9 cellular contexts compared by ENCODE assay signal in genomic region chr15:39629906-39630305, GRCh38. TPM values are rescaled to one million over a fixed set of nuclear protein-coding genes. Genes with fewer than 3 reads are reported as not detected.
A peak's percentile ranks its signal among the peaks of the same experiment; 100 is the strongest.
DNase-seq lines count a peak whose midpoint lies in the region; ATAC-seq, FAIRE-seq and TF ChIP-seq lines count a peak whose summit lies in the region.
"Had no signal": no experiment of that assay in that cellular context is flagged by ENCODE, and none has a peak within 500 bp of the region (broad histone marks: within the 10 kb centered on the region; RNA-seq: fewer than 3 reads in every experiment).

No MANE protein-coding gene starts in this region.

- no peak overlapping the region for H4K91ac ChIP-seq in H9 (ENCODE audit: insufficient read length, low read depth, low read length)

- no peak overlapping the region for H2BK12ac ChIP-seq in H9 (ENCODE audit: insufficient read length, low read depth, low read length)

- CTCF ChIA-PET in activated CD8-positive, alpha-beta T cell treated with anti-CD3 and anti-CD28 coated beads, Interleukin-2, amount 10 ng/mL, durations not matched to agents 7 days and 5 days (lab: Charles Lee): interaction anchor here (0.7 to 4.1 kb wide), 11 partner anchors 12 to 545 kb away, joined by 3 to 28 read pairs (median 4); partner anchors contain the start of gene THBS1

- H3K27me3 Mint-ChIP-seq in activated CD8-positive, alpha-beta T cell treated with anti-CD3 and anti-CD28 coated beads, Interleukin-2, amount 10 ng/mL, durations not matched to agents 7 days and 5 days (ENCODE audit: low read depth): no peaks in the 10 kb centered on the region
- H3K27me3 Mint-ChIP-seq in H9 (ENCODE audit: low read depth): no peaks in the 10 kb centered on the region; the same call in 1 of the 2 replicates

- no peak overlapping the region for H2BK15ac ChIP-seq in H9 (ENCODE audit: low read depth, low read length)

- H3K4me1 ChIP-seq in BLaER1 treated with 17β-estradiol and CSF1 and Interleukin-3, amounts not matched to agents 10 nM and 100 nM: peaks cover 26 to 52% (median 33%) of the 10 kb centered on the region in 10 experiments
- no peaks in the 10 kb centered on the region for H3K4me1 ChIP-seq in H9 (ENCODE audit: insufficient read depth, low read length)
- H3K4me1 ChIP-seq in pancreas: peaks cover 0 to 6% (median 2%) of the 10 kb centered on the region in 3 donors

- H2BK5ac ChIP-seq in H9 (ENCODE audit: insufficient read length, low read length): no peak overlapping the region

- H3K27ac ChIP-seq in BLaER1 treated with 17β-estradiol and CSF1 and Interleukin-3, amounts not matched to agents 10 nM and 100 nM: peak overlapping the region in 3 of 11 experiments; percentile 23 to 53 (median 42); a peak in 4 of 22 replicates
- H3K27ac ChIP-seq in H9 (ENCODE audit: insufficient read length, low read depth, low read length): no peak overlapping the region
- no peak overlapping the region for H3K27ac ChIP-seq in pancreas
- H3K27ac ChIP-seq: ascending aorta had no signal

- no peak overlapping the region for H3K4me3 ChIP-seq in BLaER1 treated with 17β-estradiol and CSF1 and Interleukin-3, amounts not matched to agents 10 nM and 100 nM
- no peak overlapping the region for H3K4me3 ChIP-seq in LNCaP clone FGC (ENCODE audit: low read depth, low read length)
- H3K4me3 ChIP-seq in pancreas: no peak overlapping the region
- H3K4me3 ChIP-seq: ascending aorta had no signal

- H4K5ac ChIP-seq in H9 (ENCODE audit: insufficient read length, low read depth, low read length): no peak overlapping the region

- H2AFZ ChIP-seq in H9 (ENCODE audit: low read length): no peak overlapping the region

- no peak for ATAC-seq in activated CD8-positive, alpha-beta T cell treated with anti-CD3 and anti-CD28 coated beads, Interleukin-2, amount 10 ng/mL, durations not matched to agents 7 days and 5 days
- ATAC-seq in pancreas: no peak

- no peaks in the 10 kb centered on the region for H3K23me2 ChIP-seq in H9 (ENCODE audit: insufficient read length, low read depth, low read length, poor library complexity, severe bottlenecking)

- peak overlapping the region; percentile 30 to 66 (median 49); a peak in 18 of 22 replicates for H3K4me2 ChIP-seq in BLaER1 treated with 17β-estradiol and CSF1 and Interleukin-3, amounts not matched to agents 10 nM and 100 nM
- no peak overlapping the region for H3K4me2 ChIP-seq in H9 (ENCODE audit: insufficient read depth, insufficient read length, low read length)

- no peak overlapping the region for H3K4me3 Mint-ChIP-seq in activated CD8-positive, alpha-beta T cell treated with anti-CD3 and anti-CD28 coated beads, Interleukin-2, amount 10 ng/mL, durations not matched to agents 7 days and 5 days
- H3K4me3 Mint-ChIP-seq in H9: no peak overlapping the region

- POLR2A ChIA-PET in activated CD8-positive, alpha-beta T cell treated with anti-CD3 and anti-CD28 coated beads, Interleukin-2, amount 10 ng/mL, durations not matched to agents 7 days and 5 days (lab: Charles Lee): interaction anchor here (1.5 kb wide), 1 partner anchor 679 kb away, joined by 3 read pairs; no protein-coding TSS in a partner anchor

- no peak overlapping the region for H4K8ac ChIP-seq in H9 (replicated peaks; ENCODE audit: insufficient read length, low read depth, low read length)

- no peaks in the 10 kb centered on the region for H3K79me2 ChIP-seq in H9 (ENCODE audit: insufficient read depth, low read length)

- H3K18ac ChIP-seq in H9 (ENCODE audit: insufficient read length, low read depth, low read length): no peak overlapping the region

- H4K20me1 ChIP-seq in BLaER1 treated with 17β-estradiol and CSF1 and Interleukin-3, amounts not matched to agents 10 nM and 100 nM: no peaks in the 10 kb centered on the region
- H4K20me1 ChIP-seq in H9 (ENCODE audit: control insufficient read depth, insufficient read depth, insufficient read length): peaks cover 2% of the 10 kb centered on the region

- no peak overlapping the region for H3T11ph ChIP-seq in H9 (ENCODE audit: low read length)

- TF ChIP-seq POLR2A in GM12892 (IDR thresholded peaks at IDR 0.05; ENCODE audit: low read depth, low read length): no peak

- intact Hi-C loops in pancreas (cut with DNase I): no loop called here

- WGBS in H9 (ENCODE audit: extremely low coverage, insufficient read length, low lambda C conversion rate): no CpG with 5 or more reads among the region's 3 CpGs
- WGBS in pancreas, 2 donors: 87 to 92% methylated on average over 3 of the region's 3 CpGs

- peaks cover 43% of the 10 kb centered on the region for H3K36me3 Mint-ChIP-seq in activated CD8-positive, alpha-beta T cell treated with anti-CD3 and anti-CD28 coated beads, Interleukin-2, amount 10 ng/mL, durations not matched to agents 7 days and 5 days (ENCODE audit: low read depth)
- H3K36me3 Mint-ChIP-seq in H9 (ENCODE audit: insufficient read depth in 1 of 3, low read depth in 3 of 3): no peaks in the 10 kb centered on the region

- no peak overlapping the region for H2BK20ac ChIP-seq in H9 (ENCODE audit: low read depth, low read length, poor library complexity, severe bottlenecking)

- H3K9me3 Mint-ChIP-seq in activated CD8-positive, alpha-beta T cell treated with anti-CD3 and anti-CD28 coated beads, Interleukin-2, amount 10 ng/mL, durations not matched to agents 7 days and 5 days (ENCODE audit: insufficient read depth): no peaks in the 10 kb centered on the region
- H3K9me3 Mint-ChIP-seq in H9: peaks cover 2 to 3% of the 10 kb centered on the region in 2 experiments; a peak in 4 of 5 replicates

- no peaks in the 10 kb centered on the region for H3K79me1 ChIP-seq in H9 (ENCODE audit: insufficient read depth, low read depth, low read length, poor library complexity, severe bottlenecking)

- no peak for FAIRE-seq in GM12892 (lab: Jason Lieb, UNC)
- FAIRE-seq in pancreas (lab: Jason Lieb, UNC): no peak

- H3K27ac Mint-ChIP-seq in activated CD8-positive, alpha-beta T cell treated with anti-CD3 and anti-CD28 coated beads, Interleukin-2, amount 10 ng/mL, durations not matched to agents 7 days and 5 days: peak overlapping the region; percentile 86
- no peak overlapping the region for H3K27ac Mint-ChIP-seq in H9

- no peak overlapping the region for H3K9ac ChIP-seq in BLaER1 treated with 17β-estradiol and CSF1 and Interleukin-3, amounts not matched to agents 10 nM and 100 nM
- H3K9ac ChIP-seq in H9 (ENCODE audit: extremely low read depth, insufficient read length, low read length): no peak overlapping the region

- H3K27me3 ChIP-seq in BLaER1 treated with 17β-estradiol and CSF1 and Interleukin-3, amounts not matched to agents 10 nM and 100 nM: no peaks in the 10 kb centered on the region
- H3K27me3 ChIP-seq in H9 (ENCODE audit: insufficient read depth, low read length) (no peaks in the 10 kb centered on the region), pancreas (no peaks in the 10 kb centered on the region)
- H3K27me3 ChIP-seq: ascending aorta had no signal

- H2AK5ac ChIP-seq in H9 (ENCODE audit: insufficient read length, low read length): no peak overlapping the region

- peak; percentile 92 for DNase-seq in LNCaP clone FGC (ENCODE audit: low read depth)
- no peak for DNase-seq in activated CD8-positive, alpha-beta T cell treated with anti-CD3 and anti-CD28 coated beads, Interleukin-2, amount 10 ng/mL, durations not matched to agents 7 days and 5 days
- peak; percentile 62 for DNase-seq in iris pigment epithelial cell (ENCODE audit: low read depth)
- DNase-seq in GM12892 (ENCODE audit: insufficient read length): no peak
- no peak for DNase-seq in H9
- no peak for DNase-seq in NCI-H1930 (lab: John Stamatoyannopoulos, UW)
- DNase-seq in pancreas: no peak

- no peak overlapping the region for H3K14ac ChIP-seq in H9 (ENCODE audit: insufficient read depth, low read length)

- peaks cover 66% of the 10 kb centered on the region for H3K4me1 Mint-ChIP-seq in activated CD8-positive, alpha-beta T cell treated with anti-CD3 and anti-CD28 coated beads, Interleukin-2, amount 10 ng/mL, durations not matched to agents 7 days and 5 days (ENCODE audit: low read depth)
- H3K4me1 Mint-ChIP-seq in H9: peaks cover 3 to 4% of the 10 kb centered on the region in 2 experiments; a peak in 2 of 4 replicates

- H3K56ac ChIP-seq in H9 (ENCODE audit: insufficient read length, low read depth, low read length): no peak overlapping the region

- no peak overlapping the region for H2BK120ac ChIP-seq in H9 (ENCODE audit: low read depth, low read length, poor library complexity, severe bottlenecking)

- no peaks in the 10 kb centered on the region for H3K36me3 ChIP-seq in BLaER1 treated with 17β-estradiol and CSF1 and Interleukin-3, amounts not matched to agents 10 nM and 100 nM
- H3K36me3 ChIP-seq in pancreas: no peaks in the 10 kb centered on the region
- H3K36me3 ChIP-seq: ascending aorta had no signal

- TF ChIP-seq CTCF in LNCaP clone FGC (IDR thresholded peaks at IDR 0.05; ENCODE audit: control insufficient read depth, extremely low read depth, insufficient read depth) (no peak), H9 (conservative IDR thresholded peaks at IDR 0.05) (no peak), pancreas (IDR thresholded peaks at IDR 0.05) (no peak)

- no peak overlapping the region for H3K23ac ChIP-seq in H9 (ENCODE audit: insufficient read length, low read depth, low read length)

- H3K4ac ChIP-seq in H9 (ENCODE audit: low read depth, low read length): no peak overlapping the region

- H3K9me3 ChIP-seq in BLaER1 treated with 17β-estradiol and CSF1 and Interleukin-3, amounts not matched to agents 10 nM and 100 nM (replicated peaks in 1 of 11): peaks cover 0 to 19% (median 13%) of the 10 kb centered on the region in 11 experiments; a peak in 17 of 22 replicates
- H3K9me3 ChIP-seq in H9 (ENCODE audit: control insufficient read depth, low read depth, low read length) (no peaks in the 10 kb centered on the region), pancreas (no peaks in the 10 kb centered on the region)
- H3K9me3 ChIP-seq: ascending aorta had no signal

RNA-seq across cellular contexts. Expression of gene THBS1, which starts 49.0 kb away (rescaled TPM):
- total RNA-seq in activated CD8-positive, alpha-beta T cell treated with anti-CD3 and anti-CD28 coated beads, Interleukin-2, amount 10 ng/mL, durations not matched to agents 7 days and 5 days: 1 to 10 TPM in 1 of 2 experiments, under 1 TPM in 1; 0.87 to 1.2 TPM
- polyA plus RNA-seq in GM12892 (2012; ENCODE audit: missing spikeins): 0.23 TPM
- total RNA-seq in H9 (2021) (67.7 and 72.1 TPM in 2 replicates), pancreas (100 to 1,000 TPM in 2 of 6 donors, 10 to 100 TPM in 4; 31.1 to 176 (median 77.9) TPM)
- polyA plus RNA-seq in pancreas: 10 to 100 TPM; 14.0 to 16.7 TPM

Comparison
In these comparisons a context has a peak if more than half of its experiments do, and no peak if none do; other contexts are left out.
1. DNase-seq: peak in LNCaP clone FGC (single experiment) and iris pigment epithelial cell (single experiment); none in activated CD8-positive, alpha-beta T cell treated with anti-CD3 and anti-CD28 coated beads, Interleukin-2, amount 10 ng/mL, durations not matched to agents 7 days and 5 days (single experiment), GM12892 (single experiment), H9 (single experiment), NCI-H1930 (0 of 2) and pancreas (0 of 6).
2. RNA of gene THBS1, which starts 49.0 kb away (total RNA-seq): 31.1 to 176 TPM in pancreas and 67.7 to 72.1 TPM in H9; 0.87 to 1.2 TPM in activated CD8-positive, alpha-beta T cell treated with anti-CD3 and anti-CD28 coated beads, Interleukin-2, amount 10 ng/mL, durations not matched to agents 7 days and 5 days; every median in the first group is over 10 times any median in the second.